1 cellular context compared by ENCODE assay signal in the genomic region with DNA sequence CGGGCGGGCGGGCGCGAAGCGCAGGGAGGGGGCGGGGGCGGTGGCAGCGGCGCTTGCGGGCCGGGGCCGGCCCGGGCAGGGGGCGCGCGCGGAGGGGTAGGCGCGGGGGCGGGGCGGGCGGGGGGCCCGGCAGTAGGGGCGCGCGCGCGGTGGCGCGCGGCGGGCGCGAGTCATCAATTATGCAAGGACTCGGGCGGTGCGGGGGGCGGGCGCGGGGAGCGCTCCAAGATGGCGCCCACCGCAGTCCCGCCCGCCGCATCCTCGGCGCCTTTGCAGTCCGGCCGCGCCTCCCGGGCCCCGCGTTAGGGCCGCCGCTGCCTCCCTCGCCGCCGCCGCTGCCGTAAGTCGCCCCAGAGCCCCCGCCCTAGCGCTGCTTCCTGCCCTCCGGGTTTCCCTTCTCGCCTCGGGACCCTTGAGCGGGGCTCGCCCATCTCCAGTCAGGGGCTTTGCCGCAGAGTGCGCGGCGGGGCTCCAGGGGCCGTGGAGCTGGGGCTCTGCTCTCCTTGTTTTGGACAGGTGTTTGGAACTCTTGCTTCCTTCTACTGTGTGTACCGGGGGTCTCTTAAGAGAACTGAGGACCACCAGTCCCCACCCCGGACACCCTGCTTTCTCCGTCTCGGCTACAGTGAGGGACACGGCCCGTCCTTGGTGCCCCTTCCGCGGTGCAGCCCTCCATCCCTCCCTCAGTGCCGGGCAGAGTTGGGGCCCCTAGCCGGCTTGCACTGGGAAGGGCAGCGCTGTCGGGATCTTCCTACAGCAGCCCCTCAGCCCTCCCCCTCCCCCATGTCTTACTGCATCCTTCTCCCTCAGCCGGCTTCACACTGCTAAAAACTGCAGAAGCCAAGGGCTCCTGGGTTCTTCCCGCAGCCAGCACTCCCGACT.
TF ChIP-seq lines count a peak whose summit lies in the region.

A gene (plus strand): TSS at position 214 of the 882 bp plus-strand sequence. CDS start 71,585 bp downstream, outside the sequence.

TF ChIP-seq in HepG2, 621 proteins besides CTCF, POLR2A, EP300 and RAD21 (continued from another document):
- TF ChIP-seq SAP130 (CRISPR knock-in tag; IDR thresholded peaks at IDR 0.05; ENCODE audit: low read depth) (0 out of 2 replicates have a peak, but pooled peaks have one; percentile 12), MTA3 (CRISPR knock-in tag; IDR thresholded peaks at IDR 0.05) (no peak), ONECUT2 (CRISPR knock-in tag; IDR thresholded peaks at IDR 0.05) (no peak), RFX1 (IDR thresholded peaks at IDR 0.05) (no peak), ZBTB7B (CRISPR knock-in tag; IDR thresholded peaks at IDR 0.05) (peak; percentile 63; the same call in 1 of the 2 replicates), ZNF598 (CRISPR knock-in tag; IDR thresholded peaks at IDR 0.05; ENCODE audit: borderline replicate concordance) (no peak), POLR2G (IDR thresholded peaks at IDR 0.05; ENCODE audit: low read depth, low read length) (peak; percentile 52; the same call in 1 of the 2 replicates), IKZF4 (CRISPR knock-in tag; IDR thresholded peaks at IDR 0.05; ENCODE audit: borderline replicate concordance, low read depth, not compliant biosample characterization) (peak; percentile 20), ZNF224 (CRISPR knock-in tag; IDR thresholded peaks at IDR 0.05) (no peak), RBFOX2 (IDR thresholded peaks at IDR 0.05; ENCODE audit: low read depth, low read length) (peak; percentile 47), CREB1 (IDR thresholded peaks at IDR 0.05) (no peak), CREB1 (CRISPR knock-in tag; IDR thresholded peaks at IDR 0.05) (no peak), ZNF724P (CRISPR knock-in tag; IDR thresholded peaks at IDR 0.05; ENCODE audit: borderline replicate concordance) (no peak), ELF3 (CRISPR knock-in tag; IDR thresholded peaks at IDR 0.05) (no peak), MTA1 (CRISPR knock-in tag; IDR thresholded peaks at IDR 0.05; ENCODE audit: borderline replicate concordance) (no peak), HDAC1 (CRISPR knock-in tag; IDR thresholded peaks at IDR 0.05) (no peak), GTF3A (CRISPR knock-in tag; conservative IDR thresholded peaks at IDR 0.05) (no peak), GABPB1 (CRISPR knock-in tag; IDR thresholded peaks at IDR 0.05) (peak; percentile 23; the same call in 1 of the 2 replicates), PHF5A (CRISPR knock-in tag; IDR thresholded peaks at IDR 0.05; ENCODE audit: low read depth, unreplicated experiment) (no peak), SIX1 (CRISPR knock-in tag; IDR thresholded peaks at IDR 0.05; ENCODE audit: borderline replicate concordance) (no peak), ZSCAN30 (CRISPR knock-in tag; IDR thresholded peaks at IDR 0.05) (no peak)
- TF ChIP-seq, protein P1, sequence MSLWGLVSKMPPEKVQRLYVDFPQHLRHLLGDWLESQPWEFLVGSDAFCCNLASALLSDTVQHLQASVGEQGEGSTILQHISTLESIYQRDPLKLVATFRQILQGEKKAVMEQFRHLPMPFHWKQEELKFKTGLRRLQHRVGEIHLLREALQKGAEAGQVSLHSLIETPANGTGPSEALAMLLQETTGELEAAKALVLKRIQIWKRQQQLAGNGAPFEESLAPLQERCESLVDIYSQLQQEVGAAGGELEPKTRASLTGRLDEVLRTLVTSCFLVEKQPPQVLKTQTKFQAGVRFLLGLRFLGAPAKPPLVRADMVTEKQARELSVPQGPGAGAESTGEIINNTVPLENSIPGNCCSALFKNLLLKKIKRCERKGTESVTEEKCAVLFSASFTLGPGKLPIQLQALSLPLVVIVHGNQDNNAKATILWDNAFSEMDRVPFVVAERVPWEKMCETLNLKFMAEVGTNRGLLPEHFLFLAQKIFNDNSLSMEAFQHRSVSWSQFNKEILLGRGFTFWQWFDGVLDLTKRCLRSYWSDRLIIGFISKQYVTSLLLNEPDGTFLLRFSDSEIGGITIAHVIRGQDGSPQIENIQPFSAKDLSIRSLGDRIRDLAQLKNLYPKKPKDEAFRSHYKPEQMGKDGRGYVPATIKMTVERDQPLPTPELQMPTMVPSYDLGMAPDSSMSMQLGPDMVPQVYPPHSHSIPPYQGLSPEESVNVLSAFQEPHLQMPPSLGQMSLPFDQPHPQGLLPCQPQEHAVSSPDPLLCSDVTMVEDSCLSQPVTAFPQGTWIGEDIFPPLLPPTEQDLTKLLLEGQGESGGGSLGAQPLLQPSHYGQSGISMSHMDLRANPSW (CRISPR knock-in tag; IDR thresholded peaks at IDR 0.05; ENCODE audit: borderline replicate concordance) = no peak
- TF ChIP-seq, protein P2, sequence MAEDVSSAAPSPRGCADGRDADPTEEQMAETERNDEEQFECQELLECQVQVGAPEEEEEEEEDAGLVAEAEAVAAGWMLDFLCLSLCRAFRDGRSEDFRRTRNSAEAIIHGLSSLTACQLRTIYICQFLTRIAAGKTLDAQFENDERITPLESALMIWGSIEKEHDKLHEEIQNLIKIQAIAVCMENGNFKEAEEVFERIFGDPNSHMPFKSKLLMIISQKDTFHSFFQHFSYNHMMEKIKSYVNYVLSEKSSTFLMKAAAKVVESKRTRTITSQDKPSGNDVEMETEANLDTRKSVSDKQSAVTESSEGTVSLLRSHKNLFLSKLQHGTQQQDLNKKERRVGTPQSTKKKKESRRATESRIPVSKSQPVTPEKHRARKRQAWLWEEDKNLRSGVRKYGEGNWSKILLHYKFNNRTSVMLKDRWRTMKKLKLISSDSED (CRISPR knock-in tag; IDR thresholded peaks at IDR 0.05) = no peak
- TF ChIP-seq, protein P3, sequence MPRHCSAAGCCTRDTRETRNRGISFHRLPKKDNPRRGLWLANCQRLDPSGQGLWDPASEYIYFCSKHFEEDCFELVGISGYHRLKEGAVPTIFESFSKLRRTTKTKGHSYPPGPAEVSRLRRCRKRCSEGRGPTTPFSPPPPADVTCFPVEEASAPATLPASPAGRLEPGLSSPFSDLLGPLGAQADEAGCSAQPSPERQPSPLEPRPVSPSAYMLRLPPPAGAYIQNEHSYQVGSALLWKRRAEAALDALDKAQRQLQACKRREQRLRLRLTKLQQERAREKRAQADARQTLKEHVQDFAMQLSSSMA (CRISPR knock-in tag; IDR thresholded peaks at IDR 0.05) = no peak
- TF ChIP-seq, protein P4, sequence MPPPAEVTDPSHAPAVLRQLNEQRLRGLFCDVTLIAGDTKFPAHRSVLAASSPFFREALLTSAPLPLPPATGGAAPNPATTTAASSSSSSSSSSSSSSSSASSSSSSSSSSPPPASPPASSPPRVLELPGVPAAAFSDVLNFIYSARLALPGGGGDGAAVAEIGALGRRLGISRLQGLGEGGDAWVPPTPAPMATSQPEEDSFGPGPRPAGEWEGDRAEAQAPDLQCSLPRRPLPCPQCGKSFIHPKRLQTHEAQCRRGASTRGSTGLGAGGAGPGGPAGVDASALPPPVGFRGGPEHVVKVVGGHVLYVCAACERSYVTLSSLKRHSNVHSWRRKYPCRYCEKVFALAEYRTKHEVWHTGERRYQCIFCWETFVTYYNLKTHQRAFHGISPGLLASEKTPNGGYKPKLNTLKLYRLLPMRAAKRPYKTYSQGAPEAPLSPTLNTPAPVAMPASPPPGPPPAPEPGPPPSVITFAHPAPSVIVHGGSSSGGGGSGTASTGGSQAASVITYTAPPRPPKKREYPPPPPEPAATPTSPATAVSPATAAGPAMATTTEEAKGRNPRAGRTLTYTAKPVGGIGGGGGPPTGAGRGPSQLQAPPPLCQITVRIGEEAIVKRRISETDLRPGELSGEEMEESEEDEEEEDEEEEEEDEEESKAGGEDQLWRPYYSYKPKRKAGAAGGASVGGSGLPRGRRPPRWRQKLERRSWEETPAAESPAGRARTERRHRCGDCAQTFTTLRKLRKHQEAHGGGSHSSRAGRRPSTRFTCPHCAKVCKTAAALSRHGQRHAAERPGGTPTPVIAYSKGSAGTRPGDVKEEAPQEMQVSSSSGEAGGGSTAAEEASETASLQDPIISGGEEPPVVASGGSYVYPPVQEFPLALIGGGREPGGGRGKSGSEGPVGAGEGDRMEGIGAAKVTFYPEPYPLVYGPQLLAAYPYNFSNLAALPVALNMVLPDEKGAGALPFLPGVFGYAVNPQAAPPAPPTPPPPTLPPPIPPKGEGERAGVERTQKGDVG (CRISPR knock-in tag; IDR thresholded peaks at IDR 0.05; ENCODE audit: borderline replicate concordance) = no peak
- TF ChIP-seq, protein P5, sequence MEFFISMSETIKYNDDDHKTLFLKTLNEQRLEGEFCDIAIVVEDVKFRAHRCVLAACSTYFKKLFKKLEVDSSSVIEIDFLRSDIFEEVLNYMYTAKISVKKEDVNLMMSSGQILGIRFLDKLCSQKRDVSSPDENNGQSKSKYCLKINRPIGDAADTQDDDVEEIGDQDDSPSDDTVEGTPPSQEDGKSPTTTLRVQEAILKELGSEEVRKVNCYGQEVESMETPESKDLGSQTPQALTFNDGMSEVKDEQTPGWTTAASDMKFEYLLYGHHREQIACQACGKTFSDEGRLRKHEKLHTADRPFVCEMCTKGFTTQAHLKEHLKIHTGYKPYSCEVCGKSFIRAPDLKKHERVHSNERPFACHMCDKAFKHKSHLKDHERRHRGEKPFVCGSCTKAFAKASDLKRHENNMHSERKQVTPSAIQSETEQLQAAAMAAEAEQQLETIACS (CRISPR knock-in tag; IDR thresholded peaks at IDR 0.05) = peak; percentile 22; the same call in 1 of the 2 replicates
- TF ChIP-seq, protein P6, sequence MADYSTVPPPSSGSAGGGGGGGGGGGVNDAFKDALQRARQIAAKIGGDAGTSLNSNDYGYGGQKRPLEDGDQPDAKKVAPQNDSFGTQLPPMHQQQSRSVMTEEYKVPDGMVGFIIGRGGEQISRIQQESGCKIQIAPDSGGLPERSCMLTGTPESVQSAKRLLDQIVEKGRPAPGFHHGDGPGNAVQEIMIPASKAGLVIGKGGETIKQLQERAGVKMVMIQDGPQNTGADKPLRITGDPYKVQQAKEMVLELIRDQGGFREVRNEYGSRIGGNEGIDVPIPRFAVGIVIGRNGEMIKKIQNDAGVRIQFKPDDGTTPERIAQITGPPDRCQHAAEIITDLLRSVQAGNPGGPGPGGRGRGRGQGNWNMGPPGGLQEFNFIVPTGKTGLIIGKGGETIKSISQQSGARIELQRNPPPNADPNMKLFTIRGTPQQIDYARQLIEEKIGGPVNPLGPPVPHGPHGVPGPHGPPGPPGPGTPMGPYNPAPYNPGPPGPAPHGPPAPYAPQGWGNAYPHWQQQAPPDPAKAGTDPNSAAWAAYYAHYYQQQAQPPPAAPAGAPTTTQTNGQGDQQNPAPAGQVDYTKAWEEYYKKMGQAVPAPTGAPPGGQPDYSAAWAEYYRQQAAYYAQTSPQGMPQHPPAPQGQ (CRISPR knock-in tag; IDR thresholded peaks at IDR 0.05; ENCODE audit: borderline replicate concordance) = no peak
